25 cellular contexts compared by ENCODE assay signal in genomic region chr2:145925591-145925990, GRCh38.
"Had no signal": no experiment of that assay in that cellular context is flagged by ENCODE, and none has a peak within 500 bp of the region (broad histone marks: within the 10 kb centered on the region; RNA-seq: fewer than 3 reads in every experiment).

No MANE protein-coding gene starts in this region.

- H2AFZ ChIP-seq: PC-9 had no signal

- H3K27ac ChIP-seq: brain microvascular endothelial cell, cardiac muscle cell, PC-9 had no signal

- H3K4me3 ChIP-seq: cardiac muscle cell, PC-9 had no signal

- H3K4me2 ChIP-seq: PC-9 had no signal

- DNase-seq: activated CD4-positive, alpha-beta T cell treated with anti-CD3 and anti-CD28 coated beads, Interleukin-2, amount 10 ng/mL, durations not matched to agents 24 days and 14 days; activated CD4-positive, alpha-beta T cell treated with anti-CD3 and anti-CD28 coated beads, Interleukin-2, amount 50 U/mL, for 4 hours; activated CD8-positive, alpha-beta T cell treated with anti-CD3 and anti-CD28 coated beads for 36 hours; activated effector memory CD4-positive, alpha-beta T cell treated with anti-CD3 and anti-CD28 coated beads, Interleukin-2, amount 50 U/mL, for 16 hours; activated naive CD4-positive, alpha-beta T cell; activated naive CD4-positive, alpha-beta T cell treated with anti-CD3 and anti-CD28 coated beads, Interleukin-2, amount 50 U/mL, for 16 hours; activated naive CD8-positive, alpha-beta T cell treated with anti-CD3 and anti-CD28 coated beads for 36 hours; activated T-cell treated with anti-CD3 and anti-CD28 coated beads, Interleukin-2, amount 50 U/mL, for 1 hour; activated T-cell treated with anti-CD3 and anti-CD28 coated beads, Interleukin-2, amount 50 U/mL, for 72 hours; amniotic stem cell; aorta; brain microvascular endothelial cell; MM.1S; MV-4-11; NCI-H1092; NCI-H1436 treated with DMSO at 0.1 percent for 48 hours; NCI-H1694 treated with DMSO at 0.1 percent for 48 hours; NCI-H2029; NCI-H345; NCI-H524 treated with DMSO at 0.1 percent for 48 hours; NK-92 treated with Interleukin-12 subunit alpha and Interleukin-12 subunit beta, amount 100 ng/mL, for 24 hours; PC-9; Right ventricle myocardium superior had no signal

- H3K36me3 ChIP-seq: brain microvascular endothelial cell, cardiac muscle cell had no signal

- H3K27me3 ChIP-seq: brain microvascular endothelial cell, cardiac muscle cell had no signal

- ATAC-seq: activated CD8-positive, alpha-beta T cell treated with anti-CD3 and anti-CD28 coated beads for 36 hours; activated T-cell treated with anti-CD3 and anti-CD28 coated beads, Interleukin-2, amount 50 U/mL, for 72 hours; activated T-helper 17 cell treated with anti-CD3 and anti-CD28 coated beads, Interleukin-2, amount 50 U/mL, for 72 hours had no signal
